20 cellular contexts compared by ENCODE assay signal in genomic region chr2:100832885-100833284, GRCh38. TPM values are rescaled to one million over a fixed set of nuclear protein-coding genes. Genes with fewer than 3 reads are reported as not detected.
DNase-seq lines count a peak whose midpoint lies in the region; ATAC-seq and TF ChIP-seq lines count a peak whose summit lies in the region.
"Had no signal": no experiment of that assay in that cellular context is flagged by ENCODE, and none has a peak within 500 bp of the region (broad histone marks: within the 10 kb centered on the region; RNA-seq: fewer than 3 reads in every experiment).

No MANE protein-coding gene starts in this region.

- peaks cover 12% of the 10 kb centered on the region for H3K36me3 Mint-ChIP-seq in glutamatergic neuron (ENCODE audit: unreplicated experiment)

- TF ChIP-seq CTCF in Panc1 (IDR thresholded peaks at IDR 0.05) = no peak
- no peak for TF ChIP-seq CTCF in stomach (IDR thresholded peaks at IDR 0.05)
- TF ChIP-seq CTCF in glutamatergic neuron (IDR thresholded peaks at IDR 0.05; ENCODE audit: partially characterized antibody, unreplicated experiment) = no peak

- 38 to 60% (median 53%) methylated on average over 9 of the region's 9 CpGs for WGBS in stomach, 5 donors

- no peaks in the 10 kb centered on the region for H3K27me3 ChIP-seq in Panc1 (ENCODE audit: control insufficient read depth, insufficient read depth, low read length)
- no peaks in the 10 kb centered on the region for H3K27me3 ChIP-seq in stomach
- H3K27me3 ChIP-seq: breast epithelium had no signal

- no peaks in the 10 kb centered on the region for H3K4me1 Mint-ChIP-seq in glutamatergic neuron (ENCODE audit: low read depth, unreplicated experiment)

- H3K27ac Mint-ChIP-seq in glutamatergic neuron (ENCODE audit: unreplicated experiment) = no peak overlapping the region
- H3K27ac Mint-ChIP-seq: mesothelial cell of epicardium had no signal

- TF ChIP-seq EP300 in stomach (IDR thresholded peaks at IDR 0.05) = no peak

- intact Hi-C loops in Panc1 (cut with micrococcal nuclease; ENCODE audit: unreplicated experiment) (no loop called here), left colon (cut with DNase I, micrococcal nuclease) (no loop called here), stomach (cut with DNase I; ENCODE audit: low total_unique reads) (loop anchor here (10.0 kb wide), 1 partner anchor 52 kb away; no protein-coding TSS in a partner anchor)

- no peak overlapping the region for H3K4me3 ChIP-seq in Panc1 (ENCODE audit: low read depth in 2 of 2, low read length in 2 of 2)
- H3K4me3 ChIP-seq in stomach = no peak overlapping the region
- H3K4me3 ChIP-seq: breast epithelium, smooth muscle cell had no signal

- ATAC-seq in Panc1 (peak; percentile 50; the same call in 1 of the 2 replicates), left colon (peak; percentile 98)

- no TSS peak for BruUV-seq in Panc1 (replicated peaks; lab: Mats Ljungman, UMichigan)

- DNase-seq in Panc1 (ENCODE audit: low read depth, low spot score) (no peak), epithelial cell of prostate (ENCODE audit: low read depth, low spot score) (no peak), left colon (peak; percentile 54 to 65), stomach (no peak), NCI-H1930 (lab: John Stamatoyannopoulos, UW) (no peak), glutamatergic neuron (no peak)
- DNase-seq in stimulated activated CD4-positive, alpha-beta T cell treated with anti-CD3 and anti-CD28 coated beads, Interleukin-4, amount 100 ng/mL, for 24 hours = no peak
- DNase-seq in NK-92 treated with Interleukin-12 subunit alpha and Interleukin-12 subunit beta, amount 100 ng/mL, for 24 hours (lab: John Stamatoyannopoulos, UW) = no peak
- DNase-seq: activated CD8-positive, alpha-beta memory T cell treated with anti-CD3 and anti-CD28 coated beads, Interleukin-2, amount 50 U/mL, for 4 hours; activated naive CD4-positive, alpha-beta T cell; Caco-2; foreskin melanocyte; GF-D8; NCI-H1092; NCI-H2107; stimulated activated naive CD4-positive, alpha-beta T cell; T-helper 2 cell had no signal

- in situ Hi-C loops in Panc1 (cut with HindIII; ENCODE audit: low pct_unique_long_range_greater_than_20kb, low sequenced_read_pairs) = no loop called here

- no peak for TF ChIP-seq POLR2A in stomach (IDR thresholded peaks at IDR 0.05)

- H3K27ac ChIP-seq in Panc1 (ENCODE audit: low read length) (no peak overlapping the region), epithelial cell of prostate (peak overlapping the region; percentile 13), stomach (peak overlapping the region; percentile 5 to 76 (median 43))
- H3K27ac ChIP-seq: breast epithelium had no signal

- peaks cover 4% of the 10 kb centered on the region for H3K27me3 Mint-ChIP-seq in glutamatergic neuron (ENCODE audit: unreplicated experiment)

- H3K4me3 Mint-ChIP-seq in glutamatergic neuron (ENCODE audit: unreplicated experiment) = no peak overlapping the region
- H3K4me3 Mint-ChIP-seq: mesothelial cell of epicardium had no signal

- CTCF ChIA-PET in Panc1 (lab: Charles Lee) = no interaction called here

- H3K9me3 Mint-ChIP-seq in glutamatergic neuron (ENCODE audit: unreplicated experiment) = no peaks in the 10 kb centered on the region

- no peaks in the 10 kb centered on the region for H3K36me3 ChIP-seq in Panc1 (ENCODE audit: control insufficient read depth, insufficient read depth, low read length)
- H3K36me3 ChIP-seq in stomach = no peaks in the 10 kb centered on the region
- H3K36me3 ChIP-seq: breast epithelium had no signal

- no peaks in the 10 kb centered on the region for H3K9me3 ChIP-seq in Panc1 (ENCODE audit: control insufficient read depth, insufficient read depth, low read depth, low read length)
- H3K9me3 ChIP-seq in stomach = peaks cover 0 to 5% (median 0%) of the 10 kb centered on the region in 4 donors
- H3K9me3 ChIP-seq: Caco-2 had no signal

- POLR2A ChIA-PET in Panc1 (lab: Charles Lee) = no interaction called here

- peaks cover 22% of the 10 kb centered on the region for H3K4me1 ChIP-seq in Panc1 (ENCODE audit: control insufficient read depth, insufficient read depth, low read length)
- H3K4me1 ChIP-seq in stomach = peaks cover 27 to 53% (median 44%) of the 10 kb centered on the region in 4 donors
- H3K4me1 ChIP-seq: breast epithelium, Caco-2 had no signal

RNA-seq across cellular contexts. Expression of gene NPAS2, which starts 12.9 kb away (rescaled TPM):
- total RNA-seq in Panc1 (2021; ENCODE audit: unreplicated experiment) = 72.8 TPM
- polyA plus RNA-seq in Panc1 (2012; ENCODE audit: insufficient read length) = 140 TPM
- total RNA-seq in left colon = 10 to 100 TPM; 59.5 to 59.6 TPM
- 100 to 1,000 TPM in 1 of 5 donors, 10 to 100 TPM in 4; 18.0 to 148 (median 33.9) TPM for total RNA-seq in stomach
- polyA plus RNA-seq in stomach = 10 to 100 TPM; 13.1 to 32.2 (median 23.7) TPM
- total RNA-seq in glutamatergic neuron (ENCODE audit: unreplicated experiment) = 0.54 TPM

Comparison
In these comparisons a context has a peak if more than half of its experiments do, and no peak if none do; other contexts are left out.
1. DNase-seq: peak in left colon (2 of 2); none in Panc1 (single experiment), epithelial cell of prostate (single experiment), stomach (single experiment), NCI-H1930 (0 of 2), stimulated activated CD4-positive, alpha-beta T cell treated with anti-CD3 and anti-CD28 coated beads, Interleukin-4, amount 100 ng/mL, for 24 hours (single experiment), NK-92 treated with Interleukin-12 subunit alpha and Interleukin-12 subunit beta, amount 100 ng/mL, for 24 hours (single experiment) and glutamatergic neuron (single experiment).
2. RNA of gene NPAS2, which starts 12.9 kb away (total RNA-seq): 72.8 TPM in Panc1 (single experiment), 59.5 to 59.6 TPM in left colon and 18.0 to 148 TPM in stomach; 0.54 TPM in glutamatergic neuron (single experiment); every median in the first group is over 10 times any median in the second.